ENCODE assay signal across 15 cellular contexts in the genomic region with DNA sequence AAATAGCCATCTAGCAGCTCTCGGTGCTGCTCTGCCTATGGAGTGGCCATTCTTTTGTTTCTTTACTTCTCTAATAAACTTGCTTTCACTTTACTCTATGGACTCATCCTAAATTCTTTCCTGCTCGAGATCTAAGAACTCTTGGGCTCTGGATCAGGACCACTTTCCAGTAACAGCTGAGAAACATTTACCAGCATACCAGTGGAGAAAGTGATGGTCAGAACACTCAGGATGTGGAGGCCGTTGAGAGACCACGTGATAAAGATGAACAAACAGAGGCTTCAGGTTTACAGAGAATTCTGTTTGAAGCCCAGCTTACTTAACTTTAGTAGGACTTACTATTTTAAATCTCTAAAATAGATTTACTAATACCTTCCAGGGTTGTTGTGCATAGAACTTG. TPM values are rescaled to one million over a fixed set of nuclear protein-coding genes. Genes with fewer than 3 reads are reported as not detected.
A peak's percentile ranks its signal among the peaks of the same experiment; 100 is the strongest.
DNase-seq lines count a peak whose midpoint lies in the region; ATAC-seq and TF ChIP-seq lines count a peak whose summit lies in the region.
"Had no signal": no experiment of that assay in that cellular context is flagged by ENCODE, and none has a peak within 500 bp of the region (broad histone marks: within the 10 kb centered on the region; RNA-seq: fewer than 3 reads in every experiment).

No MANE protein-coding gene starts in this region.

- H3K4me3 ChIP-seq in Loucy (ENCODE audit: low read length, poor library complexity, severe bottlenecking) (no peak overlapping the region), dorsolateral prefrontal cortex (peak overlapping the region in 2 of 59 donors; percentile 16 to 27), spleen (no peak overlapping the region)
- H3K4me3 ChIP-seq: A549 had no signal

- peak overlapping the region; percentile 66 for H3K27ac Mint-ChIP-seq in activated CD4-positive, alpha-beta T cell treated with anti-CD3 and anti-CD28 coated beads, Interleukin-2, amount 10 ng/mL, durations not matched to agents 7 days and 5 days
- H3K27ac Mint-ChIP-seq: progenitor cell of endocrine pancreas had no signal

- H3K79me2 ChIP-seq in Loucy (ENCODE audit: insufficient read depth, low read length): no peaks in the 10 kb centered on the region

- H3K4me2 ChIP-seq in Loucy (ENCODE audit: low read depth, low read length, poor library complexity, severe bottlenecking): no peak overlapping the region
- H3K4me2 ChIP-seq: A549 had no signal

- no peaks in the 10 kb centered on the region for H3K27me3 Mint-ChIP-seq in activated CD4-positive, alpha-beta T cell treated with anti-CD3 and anti-CD28 coated beads, Interleukin-2, amount 10 ng/mL, durations not matched to agents 7 days and 5 days
- H3K27me3 Mint-ChIP-seq: progenitor cell of endocrine pancreas had no signal

- no peaks in the 10 kb centered on the region for H4K20me1 ChIP-seq in Loucy (ENCODE audit: insufficient read depth, low read length, poor library complexity, severe bottlenecking)

- H3K27ac ChIP-seq in dorsolateral prefrontal cortex (peak overlapping the region in 43 of 59 donors; percentile 3 to 99 (median 66)), spleen (peak overlapping the region in 5 of 8 donors; percentile 32 to 70 (median 54))
- H3K27ac ChIP-seq: A549 had no signal

- peaks cover 39% of the 10 kb centered on the region for H3K4me1 Mint-ChIP-seq in activated CD4-positive, alpha-beta T cell treated with anti-CD3 and anti-CD28 coated beads, Interleukin-2, amount 10 ng/mL, durations not matched to agents 7 days and 5 days

- H3K9ac ChIP-seq in Loucy (ENCODE audit: low read depth, low read length, poor library complexity, severe bottlenecking): no peak overlapping the region

- TF ChIP-seq CTCF in Loucy (conservative IDR thresholded peaks at IDR 0.05; ENCODE audit: low read length) (no peak), dorsolateral prefrontal cortex (IDR thresholded peaks at IDR 0.05 in 54 of 56, conservative IDR thresholded peaks at IDR 0.05 in 2 of 56; ENCODE audit: low read depth in 1 of 56, partially characterized antibody in 56 of 56) (no peak), spleen (IDR thresholded peaks at IDR 0.05 in 8 of 11, conservative IDR thresholded peaks at IDR 0.05 in 3 of 11) (no peak), GM13976 (IDR thresholded peaks at IDR 0.05; ENCODE audit: borderline replicate concordance, control extremely low read depth, extremely low read depth, insufficient read depth, missing control alignments) (no peak)

- H3K4me3 Mint-ChIP-seq in activated CD4-positive, alpha-beta T cell treated with anti-CD3 and anti-CD28 coated beads, Interleukin-2, amount 10 ng/mL, durations not matched to agents 7 days and 5 days: no peak overlapping the region

- ATAC-seq in HG03460 (IDR thresholded peaks at IDR 0.05; ENCODE audit: unreplicated experiment): no peak
- ATAC-seq: A549 had no signal

- H3K27me3 ChIP-seq in Loucy (ENCODE audit: insufficient read depth, low read length, poor library complexity, severe bottlenecking) (no peaks in the 10 kb centered on the region), dorsolateral prefrontal cortex (no peaks in the 10 kb centered on the region), spleen (replicated peaks in 1 of 7) (no peaks in the 10 kb centered on the region)

- H2AFZ ChIP-seq in Loucy (ENCODE audit: low read length): peak overlapping the region; percentile 64

- 41 to 53% (median 45%) methylated on average over 4 of the region's 4 CpGs for WGBS in spleen, 5 donors

- in situ Hi-C loops in GM13976 (cut with MboI; ENCODE audit: low sequenced_read_pairs, unreplicated experiment): loop anchor here (10.0 kb wide), 1 partner anchor 96 kb away; no protein-coding TSS in a partner anchor

- H3K4me1 ChIP-seq in Loucy (ENCODE audit: insufficient read depth, low read length, poor library complexity, severe bottlenecking): no peaks in the 10 kb centered on the region
- peaks cover 21 to 67% (median 57%) of the 10 kb centered on the region in 6 donors for H3K4me1 ChIP-seq in spleen
- H3K4me1 ChIP-seq: A549 had no signal

- DNase-seq in activated CD4-positive, alpha-beta T cell treated with anti-CD3 and anti-CD28 coated beads, Interleukin-2, amount 10 ng/mL, durations not matched to agents 7 days and 5 days: no peak
- no peak for DNase-seq in activated CD4-positive, alpha-beta T cell treated with anti-CD3 and anti-CD28 coated beads for 4 hours
- DNase-seq in dorsolateral prefrontal cortex (no peak), spleen (no peak), GM13976 (ENCODE audit: low spot score) (no peak), pons (ENCODE audit: low spot score) (no peak)
- DNase-seq: activated gamma-delta T cell treated with Interleukin-2 at 50 U/mL for 16 hours, COR-L47, NCI-H1930, NCI-H69, RPMI8226 had no signal

- H3K36me3 ChIP-seq in Loucy (ENCODE audit: insufficient read depth, low read length) (no peaks in the 10 kb centered on the region), spleen (peaks cover 0 to under 1% (median 0%) of the 10 kb centered on the region in 6 donors)

- H3K9me2 ChIP-seq in Loucy (replicated peaks; ENCODE audit: low read depth, low read length): no peaks in the 10 kb centered on the region

- no peaks in the 10 kb centered on the region for H3K36me3 Mint-ChIP-seq in activated CD4-positive, alpha-beta T cell treated with anti-CD3 and anti-CD28 coated beads, Interleukin-2, amount 10 ng/mL, durations not matched to agents 7 days and 5 days (ENCODE audit: low read depth)

- no peak for TF ChIP-seq POLR2A in spleen (IDR thresholded peaks at IDR 0.05)

- intact Hi-C loops in dorsolateral prefrontal cortex (cut with DNase I) (loop anchor here in 1 of 2 donors (5.0 to 10.0 kb wide), 3 partner anchors 58 to 346 kb away; a partner anchor contains a TSS), spleen (cut with DNase I; ENCODE audit: low total_unique reads) (no loop called here)

- no peaks in the 10 kb centered on the region for H3K9me3 Mint-ChIP-seq in activated CD4-positive, alpha-beta T cell treated with anti-CD3 and anti-CD28 coated beads, Interleukin-2, amount 10 ng/mL, durations not matched to agents 7 days and 5 days

- CTCF ChIA-PET in activated CD4-positive, alpha-beta T cell treated with anti-CD3 and anti-CD28 coated beads, Interleukin-2, amount 10 ng/mL, durations not matched to agents 7 days and 5 days (lab: Charles Lee): interaction anchor here (0.6 to 1.4 kb wide), 3 partner anchors 10 to 174 kb away, joined by 3 read pairs; no protein-coding TSS in a partner anchor

- POLR2A ChIA-PET in activated CD4-positive, alpha-beta T cell treated with anti-CD3 and anti-CD28 coated beads, Interleukin-2, amount 10 ng/mL, durations not matched to agents 7 days and 5 days (lab: Charles Lee): no interaction called here

- H3F3A ChIP-seq in Loucy (ENCODE audit: low read depth): no peaks in the 10 kb centered on the region

- H3K9me3 ChIP-seq in Loucy (ENCODE audit: insufficient read depth, low read depth, low read length) (no peaks in the 10 kb centered on the region), spleen (no peaks in the 10 kb centered on the region)
- H3K9me3 ChIP-seq: A549 had no signal

RNA-seq across cellular contexts. Expression of a gene that starts 57.0 kb away (rescaled TPM):
- total RNA-seq in activated CD4-positive, alpha-beta T cell treated with anti-CD3 and anti-CD28 coated beads, Interleukin-2, amount 10 ng/mL, durations not matched to agents 7 days and 5 days: 1 to 10 TPM; 6.9 to 8.2 TPM
- total RNA-seq in dorsolateral prefrontal cortex (100 to 1,000 TPM in 5 of 120 experiments, 10 to 100 TPM in 114, 1 to 10 TPM in 1; 9.0 to 172 (median 40.6) TPM), spleen (100 to 1,000 TPM in 6 of 7 donors, 10 to 100 TPM in 1; 75.2 to 143 (median 128) TPM)
- polyA plus RNA-seq in spleen: 10 to 100 TPM in 1 of 3 donors, 1 to 10 TPM in 2; 8.1 to 17.5 (median 9.8) TPM
